In genomic region chr22:48520888-48521600, GRCh38 we compare ENCODE assay signal across 14 cellular contexts.
"Had no signal": no experiment of that assay in that cellular context is flagged by ENCODE, and none has a peak within 500 bp of the region (broad histone marks: within the 10 kb centered on the region; RNA-seq: fewer than 3 reads in every experiment).

No MANE protein-coding gene starts in this region.

- H3K4me3 Mint-ChIP-seq: activated CD4-positive, alpha-beta memory T cell treated with anti-CD3 and anti-CD28 coated beads for 36 hours; activated naive CD8-positive, alpha-beta T cell treated with anti-CD3 and anti-CD28 coated beads for 36 hours; effector memory CD8-positive, alpha-beta T cell; natural killer cell; stimulated activated naive CD8-positive, alpha-beta T cell treated with anti-CD3 and anti-CD28 coated beads, Interleukin-15, Interleukin-2, amounts not matched to agents 100 ng/mL and 50 ng/mL, for 24 hours had no signal

- H3K27ac Mint-ChIP-seq: activated CD4-positive, alpha-beta memory T cell treated with anti-CD3 and anti-CD28 coated beads for 36 hours; activated naive CD8-positive, alpha-beta T cell treated with anti-CD3 and anti-CD28 coated beads for 36 hours; effector memory CD8-positive, alpha-beta T cell; natural killer cell; stimulated activated naive CD8-positive, alpha-beta T cell treated with anti-CD3 and anti-CD28 coated beads, Interleukin-15, Interleukin-2, amounts not matched to agents 100 ng/mL and 50 ng/mL, for 24 hours had no signal

- H3K4me3 ChIP-seq: cardiac muscle cell, coronary artery, mucosa of descending colon had no signal

- H3K27me3 Mint-ChIP-seq: activated CD4-positive, alpha-beta memory T cell treated with anti-CD3 and anti-CD28 coated beads for 36 hours; activated naive CD8-positive, alpha-beta T cell treated with anti-CD3 and anti-CD28 coated beads for 36 hours; stimulated activated naive CD8-positive, alpha-beta T cell treated with anti-CD3 and anti-CD28 coated beads, Interleukin-15, Interleukin-2, amounts not matched to agents 100 ng/mL and 50 ng/mL, for 24 hours had no signal

- H3K4me1 Mint-ChIP-seq: activated naive CD8-positive, alpha-beta T cell treated with anti-CD3 and anti-CD28 coated beads for 36 hours; natural killer cell had no signal

- H3K36me3 Mint-ChIP-seq: activated CD4-positive, alpha-beta memory T cell treated with anti-CD3 and anti-CD28 coated beads for 36 hours; activated naive CD8-positive, alpha-beta T cell treated with anti-CD3 and anti-CD28 coated beads for 36 hours; natural killer cell had no signal

- DNase-seq: activated CD4-positive, alpha-beta memory T cell treated with anti-CD3 and anti-CD28 coated beads for 36 hours; activated CD4-positive, alpha-beta T cell treated with anti-CD3 and anti-CD28 coated beads for 1 hour; activated gamma-delta T cell; activated naive CD8-positive, alpha-beta T cell treated with anti-CD3 and anti-CD28 coated beads for 36 hours; activated T-cell treated with anti-CD3 and anti-CD28 coated beads, Interleukin-2, amount 50 U/mL, for 48 hours; effector memory CD8-positive, alpha-beta T cell; mammary epithelial cell; mucosa of descending colon; natural killer cell; stimulated activated CD4-positive, alpha-beta T cell treated with anti-CD3 and anti-CD28 coated beads, Interleukin-2, amount 100 ng/mL, for 48 hours; stimulated activated CD8-positive, alpha-beta memory T cell treated with anti-CD3 and anti-CD28 coated beads, Interleukin-4, amount 100 ng/mL, for 48 hours had no signal

- H3K9me3 ChIP-seq: mucosa of descending colon had no signal

- H3K27me3 ChIP-seq: cardiac muscle cell had no signal

- H3K9me3 Mint-ChIP-seq: activated CD4-positive, alpha-beta memory T cell treated with anti-CD3 and anti-CD28 coated beads for 36 hours; activated naive CD8-positive, alpha-beta T cell treated with anti-CD3 and anti-CD28 coated beads for 36 hours; effector memory CD8-positive, alpha-beta T cell; natural killer cell; stimulated activated naive CD8-positive, alpha-beta T cell treated with anti-CD3 and anti-CD28 coated beads, Interleukin-15, Interleukin-2, amounts not matched to agents 100 ng/mL and 50 ng/mL, for 24 hours had no signal

- H3K36me3 ChIP-seq: cardiac muscle cell had no signal

- ATAC-seq: effector memory CD8-positive, alpha-beta T cell; mucosa of descending colon; natural killer cell had no signal

- H3K27ac ChIP-seq: cardiac muscle cell, coronary artery had no signal
